ENCODE assay signal across 9 cellular contexts in the genomic region with DNA sequence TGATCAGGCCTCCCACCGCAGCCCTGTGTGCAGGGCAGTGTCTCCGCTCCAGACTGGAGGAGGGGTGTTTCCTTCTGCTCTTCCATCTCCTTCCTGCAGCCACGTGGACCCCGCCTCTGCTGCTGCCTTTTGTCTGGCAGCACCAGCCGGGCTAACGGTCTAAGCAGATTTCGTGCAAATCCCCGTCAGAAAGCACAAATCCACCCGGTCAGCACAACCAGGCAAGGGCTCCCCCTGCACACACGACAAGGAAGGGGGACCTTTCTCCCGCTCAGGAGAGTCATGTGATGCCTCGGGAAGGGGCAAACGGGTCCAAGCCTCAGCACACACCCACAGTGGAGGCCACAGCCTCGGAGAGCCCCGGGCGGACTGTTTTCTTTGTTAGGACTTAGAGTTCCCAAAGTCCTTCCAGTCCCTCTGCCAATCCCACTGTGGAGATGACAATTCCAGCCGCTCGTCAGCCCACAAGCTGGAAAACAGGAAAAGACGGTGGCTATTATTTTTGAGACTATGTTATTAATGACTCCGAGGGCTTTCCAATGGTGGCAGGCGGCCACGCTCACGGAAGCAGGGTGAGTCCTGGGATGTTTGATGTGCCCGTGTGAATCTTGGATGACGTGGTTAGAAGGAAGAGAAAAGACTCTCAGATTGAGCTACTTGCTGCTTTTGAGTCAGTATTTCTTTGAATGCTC. TPM values are rescaled to one million over a fixed set of nuclear protein-coding genes. Genes with fewer than 3 reads are reported as not detected.
DNase-seq lines count a peak whose midpoint lies in the region; ATAC-seq and TF ChIP-seq lines count a peak whose summit lies in the region.
"Had no signal": no experiment of that assay in that cellular context is flagged by ENCODE, and none has a peak within 500 bp of the region (broad histone marks: within the 10 kb centered on the region; RNA-seq: fewer than 3 reads in every experiment).

No MANE protein-coding gene starts in this region.

- H3K4me1 ChIP-seq in duodenal mucosa (ENCODE audit: control insufficient read depth in 1 of 2, insufficient read depth in 2 of 2, low read length in 2 of 2), result peaks cover 0 to 23% of the 10 kb centered on the region in 2 donors
- peaks cover 26% of the 10 kb centered on the region for H3K4me1 ChIP-seq in suprapubic skin

- no peak for TF ChIP-seq CTCF in suprapubic skin (IDR thresholded peaks at IDR 0.05)

- H3K27ac ChIP-seq in duodenal mucosa (ENCODE audit: low read depth, low read length) (peak overlapping the region; percentile 17), suprapubic skin (peak overlapping the region; percentile 73)

- DNase-seq in M059J (ENCODE audit: low read depth) (peak; percentile 77), lung microvascular endothelial cell (ENCODE audit: low read depth in 2 of 2) (peak; percentile 66 to 86), suprapubic skin (ENCODE audit: low spot score in 2 of 2) (no peak), DMS 273 (lab: John Stamatoyannopoulos, UW; ENCODE audit: unreplicated experiment) (no peak)
- DNase-seq: activated CD8-positive, alpha-beta memory T cell treated with anti-CD3 and anti-CD28 coated beads for 24 hours had no signal

- H3K9me3 ChIP-seq in duodenal mucosa (ENCODE audit: control insufficient read depth in 1 of 2, low read length in 2 of 2) (peaks cover 0 to 7% of the 10 kb centered on the region in 2 donors), suprapubic skin (no peaks in the 10 kb centered on the region)

- ATAC-seq in HG03354 (IDR thresholded peaks at IDR 0.05; ENCODE audit: poor library complexity, severe bottlenecking, unreplicated experiment) (no peak), HG02970 (IDR thresholded peaks at IDR 0.05; ENCODE audit: low FRiP score, unreplicated experiment) (no peak), HG03039 (IDR thresholded peaks at IDR 0.05; ENCODE audit: unreplicated experiment) (no peak)

- TF ChIP-seq POLR2A in suprapubic skin (IDR thresholded peaks at IDR 0.05), result no peak

- no peak overlapping the region for H3K4me3 ChIP-seq in duodenal mucosa (ENCODE audit: low read depth in 1 of 2, low read length in 2 of 2)
- peak overlapping the region; percentile 10 for H3K4me3 ChIP-seq in suprapubic skin

- no peak overlapping the region for H3K9ac ChIP-seq in duodenal mucosa (ENCODE audit: low read depth in 1 of 2, low read length in 2 of 2)

- H3K36me3 ChIP-seq in duodenal mucosa (ENCODE audit: control insufficient read depth in 1 of 2, insufficient read depth in 2 of 2, low read length in 2 of 2) (no peaks in the 10 kb centered on the region), suprapubic skin (no peaks in the 10 kb centered on the region)

- 33% methylated on average over 18 of the region's 25 CpGs for WGBS in suprapubic skin

- no peak for TF ChIP-seq EP300 in suprapubic skin (IDR thresholded peaks at IDR 0.05)

- H3K27me3 ChIP-seq in duodenal mucosa (ENCODE audit: control insufficient read depth in 1 of 2, insufficient read depth in 2 of 2, low read length in 2 of 2), result no peaks in the 10 kb centered on the region
- no peaks in the 10 kb centered on the region for H3K27me3 ChIP-seq in suprapubic skin

RNA-seq across cellular contexts. Expression of gene MEAK7, which starts 22.5 kb away (rescaled TPM):
- 24.4 and 37.5 TPM in 2 replicates for total RNA-seq in M059J (2014; rRNA removed; shearing (Covaris generic))
- 10.7 and 13.3 TPM in 2 replicates for total RNA-seq in lung microvascular endothelial cell
- 10 to 100 TPM in 3 of 4 donors, 1 to 10 TPM in 1; 9.2 to 17.9 (median 13.6) TPM for total RNA-seq in suprapubic skin

Comparison
In these comparisons a context has a peak if more than half of its experiments do, and no peak if none do; other contexts are left out.
1. DNase-seq: peak in M059J (single experiment) and lung microvascular endothelial cell (2 of 2); none in suprapubic skin (0 of 2) and DMS 273 (single experiment).